Comparison of ENCODE assay signal across 11 cellular contexts in genomic region chr12:87001102-87001501, GRCh38.
"Had no signal": no experiment of that assay in that cellular context is flagged by ENCODE, and none has a peak within 500 bp of the region (broad histone marks: within the 10 kb centered on the region; RNA-seq: fewer than 3 reads in every experiment).

No MANE protein-coding gene starts in this region.

- DNase-seq: GM23248, GOT3, H7, H9, HCEC 1CT, HFFc6 had no signal

- H3K36me3 ChIP-seq: HAP-1 had no signal

- H3K4me3 ChIP-seq: GM23248, GM23338, HAP-1 had no signal

- FAIRE-seq: H1, H54 had no signal

- H3K9ac ChIP-seq: GM23248 had no signal

- ATAC-seq: GM23338, HCT116 had no signal

- H2AFZ ChIP-seq: GM23248, GM23338 had no signal

- H3K27ac ChIP-seq: GM23248 had no signal

- H3K4me2 ChIP-seq: GM23338 had no signal

- H3K4me1 ChIP-seq: HAP-1 had no signal
